Comparison of ENCODE assay signal across 23 cellular contexts in genomic region chr12:58931518-58931917, GRCh38. TPM values are rescaled to one million over a fixed set of nuclear protein-coding genes. Genes with fewer than 3 reads are reported as not detected.
DNase-seq lines count a peak whose midpoint lies in the region; ATAC-seq and TF ChIP-seq lines count a peak whose summit lies in the region.
"Had no signal": no experiment of that assay in that cellular context is flagged by ENCODE, and none has a peak within 500 bp of the region (broad histone marks: within the 10 kb centered on the region; RNA-seq: fewer than 3 reads in every experiment).

No MANE protein-coding gene starts in this region.

- H3K4me1 Mint-ChIP-seq in glutamatergic neuron (ENCODE audit: low read depth, unreplicated experiment), result no peaks in the 10 kb centered on the region
- H3K4me1 Mint-ChIP-seq: stimulated activated effector memory CD8-positive, alpha-beta T cell treated with anti-CD3 and anti-CD28 coated beads, Interleukin-12 subunit alpha, Interleukin-12 subunit beta, amount 100 ng/mL, for 72 hours had no signal

- 95% methylated on average over 4 of the region's 4 CpGs for WGBS in esophagus muscularis mucosa

- no peaks in the 10 kb centered on the region for H3K36me3 Mint-ChIP-seq in glutamatergic neuron (ENCODE audit: unreplicated experiment)
- H3K36me3 Mint-ChIP-seq: stimulated activated effector memory CD8-positive, alpha-beta T cell treated with anti-CD3 and anti-CD28 coated beads, Interleukin-12 subunit alpha, Interleukin-12 subunit beta, amount 100 ng/mL, for 72 hours had no signal

- no peak for ATAC-seq in HG02981 (IDR thresholded peaks at IDR 0.05; ENCODE audit: unreplicated experiment)
- ATAC-seq: A549; activated CD8-positive, alpha-beta T cell treated with anti-CD3 and anti-CD28 coated beads, Interleukin-2, amount 10 ng/mL, durations not matched to agents 7 days and 5 days; activated T-cell treated with anti-CD3 and anti-CD28 coated beads, Interleukin-2, amount 50 U/mL, for 4 hours; gastroesophageal sphincter; Right ventricle myocardium inferior; stimulated activated effector memory CD8-positive, alpha-beta T cell treated with anti-CD3 and anti-CD28 coated beads, Interleukin-12 subunit alpha, Interleukin-12 subunit beta, amount 100 ng/mL, for 72 hours had no signal

- no peaks in the 10 kb centered on the region for H3K9me3 Mint-ChIP-seq in glutamatergic neuron (ENCODE audit: unreplicated experiment)
- H3K9me3 Mint-ChIP-seq: activated T-cell treated with anti-CD3 and anti-CD28 coated beads, Interleukin-2, amount 50 U/mL, for 4 hours had no signal

- no peaks in the 10 kb centered on the region for H3K36me3 ChIP-seq in esophagus muscularis mucosa
- H3K36me3 ChIP-seq: gastroesophageal sphincter, MG63 had no signal

- no peaks in the 10 kb centered on the region for H3K9me3 ChIP-seq in esophagus muscularis mucosa
- H3K9me3 ChIP-seq: A549, gastroesophageal sphincter, MG63 had no signal

- no peaks in the 10 kb centered on the region for H3K27me3 ChIP-seq in esophagus muscularis mucosa
- H3K27me3 ChIP-seq: gastroesophageal sphincter, MG63 had no signal

- H3K4me3 ChIP-seq in NB4 (ENCODE audit: low read depth, low read length), result no peak overlapping the region
- no peak overlapping the region for H3K4me3 ChIP-seq in choroid plexus epithelial cell (ENCODE audit: low read depth, low read length)
- no peak overlapping the region for H3K4me3 ChIP-seq in esophagus muscularis mucosa
- H3K4me3 ChIP-seq: A549, gastroesophageal sphincter, MG63 had no signal

- no peak for TF ChIP-seq EP300 in esophagus muscularis mucosa (IDR thresholded peaks at IDR 0.05)

- H3K27me3 Mint-ChIP-seq in glutamatergic neuron (ENCODE audit: unreplicated experiment), result no peaks in the 10 kb centered on the region

- intact Hi-C loops in esophagus muscularis mucosa (cut with DNase I), result no loop called here

- peak; percentile 10 for TF ChIP-seq CTCF in NB4 (IDR thresholded peaks at IDR 0.05; ENCODE audit: low read depth, low read length)
- TF ChIP-seq CTCF in choroid plexus epithelial cell (conservative IDR thresholded peaks at IDR 0.05; ENCODE audit: low read depth, low read length), result peak; percentile 8
- no peak for TF ChIP-seq CTCF in glutamatergic neuron (IDR thresholded peaks at IDR 0.05; ENCODE audit: partially characterized antibody, unreplicated experiment)
- TF ChIP-seq CTCF in esophagus muscularis mucosa (IDR thresholded peaks at IDR 0.05), result no peak

- no peak overlapping the region for H3K4me3 Mint-ChIP-seq in glutamatergic neuron (ENCODE audit: unreplicated experiment)
- H3K4me3 Mint-ChIP-seq: activated CD8-positive, alpha-beta T cell treated with anti-CD3 and anti-CD28 coated beads, Interleukin-2, amount 10 ng/mL, durations not matched to agents 7 days and 5 days; activated T-cell treated with anti-CD3 and anti-CD28 coated beads, Interleukin-2, amount 50 U/mL, for 4 hours; stimulated activated effector memory CD8-positive, alpha-beta T cell treated with anti-CD3 and anti-CD28 coated beads, Interleukin-12 subunit alpha, Interleukin-12 subunit beta, amount 100 ng/mL, for 72 hours had no signal

- H3K27ac ChIP-seq in esophagus muscularis mucosa (replicated peaks in 1 of 4), result no peak overlapping the region
- H3K27ac ChIP-seq: A549, gastroesophageal sphincter had no signal

- H3K27ac Mint-ChIP-seq in glutamatergic neuron (ENCODE audit: unreplicated experiment), result no peak overlapping the region
- H3K27ac Mint-ChIP-seq: activated CD8-positive, alpha-beta T cell treated with anti-CD3 and anti-CD28 coated beads, Interleukin-2, amount 10 ng/mL, durations not matched to agents 7 days and 5 days; stimulated activated effector memory CD8-positive, alpha-beta T cell treated with anti-CD3 and anti-CD28 coated beads, Interleukin-12 subunit alpha, Interleukin-12 subunit beta, amount 100 ng/mL, for 72 hours had no signal

- peaks cover 0 to 12% (median 9%) of the 10 kb centered on the region in 4 donors for H3K4me1 ChIP-seq in esophagus muscularis mucosa
- H3K4me1 ChIP-seq: A549 had no signal

- peak; percentile 3 for DNase-seq in NCI-H82 (lab: John Stamatoyannopoulos, UW)
- no peak for DNase-seq in NCI-H82 treated with DMSO at 0.1 percent for 48 hours (lab: John Stamatoyannopoulos, UW; ENCODE audit: unreplicated experiment)
- no peak for DNase-seq in NB4 (ENCODE audit: low read depth)
- DNase-seq in choroid plexus epithelial cell (ENCODE audit: low read depth), result no peak
- no peak for DNase-seq in glutamatergic neuron
- no peak for DNase-seq in stimulated activated naive CD4-positive, alpha-beta T cell (lab: John Stamatoyannopoulos, UW)
- DNase-seq in esophagus muscularis mucosa (ENCODE audit: extremely low spot score), result no peak
- DNase-seq: activated CD4-positive, CD25-positive, alpha-beta regulatory T cell; activated CD8-positive, alpha-beta T cell treated with anti-CD3 and anti-CD28 coated beads, Interleukin-2, amount 10 ng/mL, durations not matched to agents 7 days and 5 days; activated naive CD4-positive, alpha-beta T cell treated with anti-CD3 and anti-CD28 coated beads, Interleukin-2, amount 50 U/mL, for 16 hours; activated T-cell treated with anti-CD3 and anti-CD28 coated beads, Interleukin-2, amount 50 U/mL, for 4 hours; cortex of kidney; MG63; NCI-H187 treated with DMSO at 0.1 percent for 48 hours; NCI-H510A; retina; T-helper 2 cell had no signal

- TF ChIP-seq POLR2A in NB4 (IDR thresholded peaks at IDR 0.05; ENCODE audit: extremely low read depth, insufficient read length) (no peak), esophagus muscularis mucosa (IDR thresholded peaks at IDR 0.05; ENCODE audit: low read depth) (no peak)

RNA-seq across cellular contexts. Expression of gene LRIG3, which starts 11.2 kb away (rescaled TPM):
- 6.9 TPM for total RNA-seq in glutamatergic neuron (ENCODE audit: unreplicated experiment)
- 10 to 100 TPM; 42.4 to 56.5 (median 50.4) TPM for total RNA-seq in esophagus muscularis mucosa
- total RNA-seq: activated CD8-positive, alpha-beta T cell treated with anti-CD3 and anti-CD28 coated beads, Interleukin-2, amount 10 ng/mL, durations not matched to agents 7 days and 5 days; mononuclear cell had no signal

Comparison
In these comparisons a context has a peak if more than half of its experiments do, and no peak if none do; other contexts are left out.
1. CTCF ChIP-seq: peak in NB4 (single experiment) and choroid plexus epithelial cell (single experiment); none in glutamatergic neuron (single experiment) and esophagus muscularis mucosa (0 of 3).